1 cellular context compared by ENCODE assay signal in genomic region chr19:57719424-57719823, GRCh38.
TF ChIP-seq lines count a peak whose summit lies in the region.

No MANE protein-coding gene starts in this region.

TF ChIP-seq in WTC11, 78 proteins besides CTCF, POLR2A, EP300 and RAD21 (continued from another document):
- TF ChIP-seq AFF4 (CRISPR knock-in tag; IDR thresholded peaks at IDR 0.05; ENCODE audit: borderline replicate concordance) (no peak), MLX (CRISPR knock-in tag; IDR thresholded peaks at IDR 0.05) (no peak), ATF3 (CRISPR knock-in tag; conservative IDR thresholded peaks at IDR 0.05) (no peak), ZNF425 (CRISPR knock-in tag; conservative IDR thresholded peaks at IDR 0.05) (no peak), MYBL2 (CRISPR knock-in tag; IDR thresholded peaks at IDR 0.05) (no peak)
